ENCODE assay signal across 1 cellular context in the genomic region with DNA sequence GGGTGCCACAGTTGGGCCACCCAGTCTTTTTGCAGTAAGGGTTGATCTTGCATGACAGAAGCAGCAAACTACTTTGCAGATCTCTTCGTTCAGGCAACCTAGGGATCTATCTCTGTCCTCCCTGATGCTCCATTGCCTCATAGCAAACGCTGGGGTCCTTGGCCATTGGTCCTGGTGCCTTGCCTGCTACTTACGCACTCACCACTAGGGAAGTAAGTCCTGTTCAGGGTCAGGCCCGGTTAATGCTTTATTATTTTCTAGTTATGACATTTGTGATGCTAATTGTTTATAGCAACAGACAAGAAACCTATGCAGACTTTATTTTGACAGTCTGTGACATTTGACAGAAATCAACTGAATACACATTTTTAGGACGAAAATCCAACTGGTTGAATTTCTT.
TF ChIP-seq lines count a peak whose summit lies in the region.

No MANE protein-coding gene starts in this region.

TF ChIP-seq in SK-N-SH, 30 proteins besides CTCF, POLR2A, EP300 and RAD21 (continued from another document):
- TF ChIP-seq, protein P1, sequence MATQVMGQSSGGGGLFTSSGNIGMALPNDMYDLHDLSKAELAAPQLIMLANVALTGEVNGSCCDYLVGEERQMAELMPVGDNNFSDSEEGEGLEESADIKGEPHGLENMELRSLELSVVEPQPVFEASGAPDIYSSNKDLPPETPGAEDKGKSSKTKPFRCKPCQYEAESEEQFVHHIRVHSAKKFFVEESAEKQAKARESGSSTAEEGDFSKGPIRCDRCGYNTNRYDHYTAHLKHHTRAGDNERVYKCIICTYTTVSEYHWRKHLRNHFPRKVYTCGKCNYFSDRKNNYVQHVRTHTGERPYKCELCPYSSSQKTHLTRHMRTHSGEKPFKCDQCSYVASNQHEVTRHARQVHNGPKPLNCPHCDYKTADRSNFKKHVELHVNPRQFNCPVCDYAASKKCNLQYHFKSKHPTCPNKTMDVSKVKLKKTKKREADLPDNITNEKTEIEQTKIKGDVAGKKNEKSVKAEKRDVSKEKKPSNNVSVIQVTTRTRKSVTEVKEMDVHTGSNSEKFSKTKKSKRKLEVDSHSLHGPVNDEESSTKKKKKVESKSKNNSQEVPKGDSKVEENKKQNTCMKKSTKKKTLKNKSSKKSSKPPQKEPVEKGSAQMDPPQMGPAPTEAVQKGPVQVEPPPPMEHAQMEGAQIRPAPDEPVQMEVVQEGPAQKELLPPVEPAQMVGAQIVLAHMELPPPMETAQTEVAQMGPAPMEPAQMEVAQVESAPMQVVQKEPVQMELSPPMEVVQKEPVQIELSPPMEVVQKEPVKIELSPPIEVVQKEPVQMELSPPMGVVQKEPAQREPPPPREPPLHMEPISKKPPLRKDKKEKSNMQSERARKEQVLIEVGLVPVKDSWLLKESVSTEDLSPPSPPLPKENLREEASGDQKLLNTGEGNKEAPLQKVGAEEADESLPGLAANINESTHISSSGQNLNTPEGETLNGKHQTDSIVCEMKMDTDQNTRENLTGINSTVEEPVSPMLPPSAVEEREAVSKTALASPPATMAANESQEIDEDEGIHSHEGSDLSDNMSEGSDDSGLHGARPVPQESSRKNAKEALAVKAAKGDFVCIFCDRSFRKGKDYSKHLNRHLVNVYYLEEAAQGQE (IDR thresholded peaks at IDR 0.05; ENCODE audit: low read depth, low read length), result no peak
- TF ChIP-seq, protein P2, sequence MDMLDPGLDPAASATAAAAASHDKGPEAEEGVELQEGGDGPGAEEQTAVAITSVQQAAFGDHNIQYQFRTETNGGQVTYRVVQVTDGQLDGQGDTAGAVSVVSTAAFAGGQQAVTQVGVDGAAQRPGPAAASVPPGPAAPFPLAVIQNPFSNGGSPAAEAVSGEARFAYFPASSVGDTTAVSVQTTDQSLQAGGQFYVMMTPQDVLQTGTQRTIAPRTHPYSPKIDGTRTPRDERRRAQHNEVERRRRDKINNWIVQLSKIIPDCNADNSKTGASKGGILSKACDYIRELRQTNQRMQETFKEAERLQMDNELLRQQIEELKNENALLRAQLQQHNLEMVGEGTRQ (IDR thresholded peaks at IDR 0.05; ENCODE audit: borderline replicate concordance, low read depth, low read length), result no peak
- TF ChIP-seq ELF1 (IDR thresholded peaks at IDR 0.05) (no peak), SIN3A (IDR thresholded peaks at IDR 0.05; ENCODE audit: borderline replicate concordance, low read depth, low read length) (no peak)
- TF ChIP-seq, protein P3, sequence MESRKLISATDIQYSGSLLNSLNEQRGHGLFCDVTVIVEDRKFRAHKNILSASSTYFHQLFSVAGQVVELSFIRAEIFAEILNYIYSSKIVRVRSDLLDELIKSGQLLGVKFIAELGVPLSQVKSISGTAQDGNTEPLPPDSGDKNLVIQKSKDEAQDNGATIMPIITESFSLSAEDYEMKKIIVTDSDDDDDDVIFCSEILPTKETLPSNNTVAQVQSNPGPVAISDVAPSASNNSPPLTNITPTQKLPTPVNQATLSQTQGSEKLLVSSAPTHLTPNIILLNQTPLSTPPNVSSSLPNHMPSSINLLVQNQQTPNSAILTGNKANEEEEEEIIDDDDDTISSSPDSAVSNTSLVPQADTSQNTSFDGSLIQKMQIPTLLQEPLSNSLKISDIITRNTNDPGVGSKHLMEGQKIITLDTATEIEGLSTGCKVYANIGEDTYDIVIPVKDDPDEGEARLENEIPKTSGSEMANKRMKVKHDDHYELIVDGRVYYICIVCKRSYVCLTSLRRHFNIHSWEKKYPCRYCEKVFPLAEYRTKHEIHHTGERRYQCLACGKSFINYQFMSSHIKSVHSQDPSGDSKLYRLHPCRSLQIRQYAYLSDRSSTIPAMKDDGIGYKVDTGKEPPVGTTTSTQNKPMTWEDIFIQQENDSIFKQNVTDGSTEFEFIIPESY (IDR thresholded peaks at IDR 0.05; ENCODE audit: borderline replicate concordance, low read depth), result no peak
